ENCODE assay signal across 19 cellular contexts in the genomic region with DNA sequence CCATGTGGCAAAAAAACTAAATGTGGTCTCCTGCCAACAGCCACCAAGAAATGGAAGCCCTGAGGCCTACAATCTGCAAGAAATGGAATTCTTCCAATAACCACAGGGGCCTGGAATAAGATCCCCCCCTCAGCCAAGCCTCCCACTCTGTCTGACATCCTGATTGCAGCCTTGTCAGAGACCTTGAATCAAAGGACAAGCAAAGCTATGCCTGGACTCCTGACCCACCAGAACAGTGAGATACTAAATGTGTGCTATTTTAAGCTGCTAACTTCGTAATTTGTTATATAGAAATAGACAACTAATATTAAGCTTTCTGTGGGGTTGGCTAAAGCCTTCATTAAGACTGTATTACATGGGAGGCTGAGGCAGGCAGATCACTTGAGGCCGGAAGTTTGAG.
"Had no signal": no experiment of that assay in that cellular context is flagged by ENCODE, and none has a peak within 500 bp of the region (broad histone marks: within the 10 kb centered on the region; RNA-seq: fewer than 3 reads in every experiment).

No MANE protein-coding gene starts in this region.

- H3K4me1 ChIP-seq: foreskin keratinocyte, gastroesophageal sphincter, left lung, lower lobe of right lung had no signal

- ATAC-seq: foreskin keratinocyte, gastroesophageal sphincter, left lung, lower lobe of right lung, mucosa of descending colon had no signal

- H3K27me3 ChIP-seq: dorsolateral prefrontal cortex, foreskin keratinocyte, hepatocyte had no signal

- H3K27ac ChIP-seq: coronary artery, dorsolateral prefrontal cortex, esophagus muscularis mucosa, foreskin keratinocyte, gastroesophageal sphincter, hepatocyte, left lung, lower lobe of right lung had no signal

- H3K36me3 ChIP-seq: esophagus muscularis mucosa, gastroesophageal sphincter, left lung, lower lobe of right lung had no signal

- H3K4me3 ChIP-seq: coronary artery, dorsolateral prefrontal cortex, esophagus muscularis mucosa, gastroesophageal sphincter, hepatocyte, left lung, lower lobe of right lung, mucosa of descending colon had no signal

- H3K9me3 ChIP-seq: mucosa of descending colon had no signal

- DNase-seq: dermis blood vessel endothelial cell; dorsolateral prefrontal cortex; effector CD4-positive, alpha-beta T cell; effector memory CD4-positive, alpha-beta T cell; foreskin keratinocyte; hypothalamus; immature natural killer cell; islet precursor cell; kidney; kidney glomerular epithelial cell; left lung; lower lobe of right lung; mesenchymal stem cell; mucosa of descending colon; naive B cell had no signal
